10 cellular contexts compared by ENCODE assay signal in genomic region chr20:37383229-37383989, GRCh38. TPM values are rescaled to one million over a fixed set of nuclear protein-coding genes. Genes with fewer than 3 reads are reported as not detected.
DNase-seq lines count a peak whose midpoint lies in the region; ATAC-seq, FAIRE-seq and TF ChIP-seq lines count a peak whose summit lies in the region.
"Had no signal": no experiment of that assay in that cellular context is flagged by ENCODE, and none has a peak within 500 bp of the region (broad histone marks: within the 10 kb centered on the region; RNA-seq: fewer than 3 reads in every experiment).

No MANE protein-coding gene starts in this region.

- H3K36me3 ChIP-seq in K562 (ENCODE audit: control insufficient read depth, insufficient read depth, low read length), result no peaks in the 10 kb centered on the region

- no peak for ATAC-seq in K562
- no peak for ATAC-seq in natural killer cell
- no peak for ATAC-seq in GM18511 (IDR thresholded peaks at IDR 0.05; ENCODE audit: unreplicated experiment)
- ATAC-seq in GM21528 (IDR thresholded peaks at IDR 0.05; ENCODE audit: low FRiP score, unreplicated experiment), result no peak

- peak overlapping the region; percentile 78 for H3K27ac ChIP-seq in K562 (ENCODE audit: extremely low read depth, low read depth, low read length)

- TF ChIP-seq EP300 in K562 (IDR thresholded peaks at IDR 0.05; ENCODE audit: low read length), result no peak

- TF ChIP-seq CTCF in CD14-positive monocyte (IDR thresholded peaks at IDR 0.05) (no peak), K562 (IDR thresholded peaks at IDR 0.05 in 2 of 3, conservative IDR thresholded peaks at IDR 0.05 in 1 of 3; ENCODE audit: insufficient read depth in 2 of 3, low read depth in 1 of 3, low read length in 3 of 3) (no peak), natural killer cell (IDR thresholded peaks at IDR 0.05) (no peak)

- no peaks in the 10 kb centered on the region for H4K20me1 ChIP-seq in K562 (replicated peaks; ENCODE audit: control insufficient read depth, insufficient read depth, low read length)

- H3K9me3 ChIP-seq in K562 (replicated peaks; ENCODE audit: control insufficient read depth, insufficient read depth, low read depth, low read length), result no peaks in the 10 kb centered on the region
- H3K9me3 ChIP-seq: Peyer's patch had no signal

- H3K4me1 Mint-ChIP-seq in CD14-positive monocyte, result peaks cover 51% of the 10 kb centered on the region
- peaks cover 6 to 11% of the 10 kb centered on the region in 2 donors for H3K4me1 Mint-ChIP-seq in natural killer cell

- TF ChIP-seq RAD21 in K562 (CRISPR knock-in tag; conservative IDR thresholded peaks at IDR 0.05 in 1 of 2, IDR thresholded peaks at IDR 0.05 in 1 of 2), result no peak

- peaks cover 3% of the 10 kb centered on the region; the same call in 1 of the 3 replicates for H3K79me2 ChIP-seq in K562 (ENCODE audit: control insufficient read depth, insufficient read depth, low read length)

- no peaks in the 10 kb centered on the region for H3K27me3 ChIP-seq in K562 (ENCODE audit: control insufficient read depth in 2 of 2, insufficient read depth in 2 of 2, low read length in 2 of 2)
- H3K27me3 ChIP-seq: Peyer's patch had no signal

- peak overlapping the region; percentile 56 to 59 for H3K4me3 Mint-ChIP-seq in CD14-positive monocyte
- H3K4me3 Mint-ChIP-seq in natural killer cell, result peak overlapping the region; percentile 63

- DNase-seq in CD14-positive monocyte (ENCODE audit: low spot score) (no peak), HPDE6-E6E7 (ENCODE audit: extremely low spot score) (peak; percentile 67), K562 (ENCODE audit: extremely low read depth in 1 of 4, low spot score in 3 of 4) (peak in 1 of 4 experiments; percentile 55), natural killer cell (no peak), NCI-H187 (lab: John Stamatoyannopoulos, UW) (no peak), iPS-NIHi7 (ENCODE audit: extremely low spot score) (no peak)

- TF ChIP-seq POLR2A in K562 (conservative IDR thresholded peaks at IDR 0.05), result no peak

- peaks cover 32 to 72% of the 10 kb centered on the region in 2 experiments for H3K4me1 ChIP-seq in K562 (replicated peaks in 1 of 2; ENCODE audit: control insufficient read depth in 2 of 2, insufficient read depth in 2 of 2, low read length in 2 of 2)

- WGBS in K562 (ENCODE audit: insufficient coverage, low coverage, missing lambda C conversion rate), result 65% methylated on average over 19 of the region's 25 CpGs

- peak; percentile 40 for FAIRE-seq in K562 (lab: Jason Lieb, UNC)
- FAIRE-seq: colon had no signal

- peak overlapping the region; percentile 49 to 92; a peak in 3 of 4 replicates for H3K9ac ChIP-seq in K562 (ENCODE audit: insufficient read depth in 1 of 2, low read depth in 2 of 2, low read length in 2 of 2)

- TSS peak; percentile 88 for BruUV-seq in K562 (replicated peaks; lab: Mats Ljungman, UMichigan)

- POLR2A ChIA-PET in K562 (lab: Yijun Ruan, JAX), result interaction anchor here (0.6 to 1.4 kb wide), 2 partner anchors 10 to 288 kb away, joined by 3 to 4 read pairs; no protein-coding TSS in a partner anchor

- no peaks in the 10 kb centered on the region for H3K9me1 ChIP-seq in K562 (ENCODE audit: control insufficient read depth, insufficient read depth, low read length)

- in situ Hi-C loops in K562 (cut with MboI), result loop anchor here (5.0 kb wide), 1 partner anchor 96 kb away; the partner anchor contains the start of gene MANBAL

- peak overlapping the region in 5 of 7 donors; percentile 66 to 86 (median 75) for H3K27ac Mint-ChIP-seq in CD14-positive monocyte
- peak overlapping the region in 1 of 2 donors; percentile 54 for H3K27ac Mint-ChIP-seq in natural killer cell

- H3K4me2 ChIP-seq in K562 (ENCODE audit: insufficient read depth, low read length), result peak overlapping the region; percentile 75

- H3K9me3 Mint-ChIP-seq in CD14-positive monocyte (no peaks in the 10 kb centered on the region), natural killer cell (no peaks in the 10 kb centered on the region)

- peaks cover 6 to 18% (median 14%) of the 10 kb centered on the region in 3 donors for H3K27me3 Mint-ChIP-seq in CD14-positive monocyte (ENCODE audit: low read depth in 3 of 3)
- H3K27me3 Mint-ChIP-seq in natural killer cell (ENCODE audit: low read depth in 2 of 2), result no peaks in the 10 kb centered on the region

- H3K36me3 Mint-ChIP-seq in CD14-positive monocyte (peaks cover 44 to 50% of the 10 kb centered on the region in 2 donors), natural killer cell (no peaks in the 10 kb centered on the region)

- CTCF ChIA-PET in K562 (lab: Yijun Ruan, JAX; ENCODE audit: low intra/inter-chr PET ratio), result interaction anchor here (0.7 to 3.0 kb wide), 3 partner anchors 101 to 115 kb away, joined by 3 to 19 read pairs (median 4); no protein-coding TSS in a partner anchor

- peak overlapping the region; percentile 47; the same call in 1 of the 2 replicates for H3K4me3 ChIP-seq in K562

- intact Hi-C loops in CD14-positive monocyte (cut with micrococcal nuclease) (loop anchor here (5.0 to 10.0 kb wide), 4 partner anchors 36 to 181 kb away; partner anchors contain the start of gene SRC (in 1 of the 2)), K562 (cut with micrococcal nuclease) (loop anchor here (5.0 kb wide), 1 partner anchor 96 kb away; the partner anchor contains the start of gene MANBAL), natural killer cell (cut with micrococcal nuclease) (no loop called here)

- peak overlapping the region; percentile 90; the same call in 1 of the 2 replicates for H2AFZ ChIP-seq in K562 (ENCODE audit: low read depth, low read length)

TF ChIP-seq in K562, 482 proteins besides CTCF, POLR2A, EP300 and RAD21 (continues in another document):
- TF ChIP-seq SIRT6 (IDR thresholded peaks at IDR 0.05; ENCODE audit: low read depth, low read length) (no peak), ZKSCAN1 (IDR thresholded peaks at IDR 0.05; ENCODE audit: low read depth, low read length) (peak; percentile 8), TFAM (CRISPR knock-in tag; conservative IDR thresholded peaks at IDR 0.05) (no peak), NFIX (CRISPR knock-in tag; IDR thresholded peaks at IDR 0.05; ENCODE audit: low read depth) (no peak), PURB (CRISPR knock-in tag; IDR thresholded peaks at IDR 0.05; ENCODE audit: low read depth) (no peak), E4F1 (CRISPR knock-in tag; IDR thresholded peaks at IDR 0.05; ENCODE audit: borderline replicate concordance) (no peak), SMARCE1 (IDR thresholded peaks at IDR 0.05) (0 out of 2 replicates have a peak, but pooled peaks have one; percentile 22), NR3C1 (CRISPR knock-in tag; IDR thresholded peaks at IDR 0.05) (no peak), XRCC3 (IDR thresholded peaks at IDR 0.05) (no peak)

RNA-seq across cellular contexts. Expression of gene SRC, which starts 37.5 kb away (rescaled TPM):
- polyA plus RNA-seq in CD14-positive monocyte, result 1 to 10 TPM; 4.9 to 6.8 TPM
- 23.1 and 61.0 TPM in 2 replicates for total RNA-seq in K562 (2011; cell fraction: chromatin; rRNA removed; ENCODE audit: low replicate concordance)
- total RNA-seq in K562 (2011; cell fraction: nucleolus; rRNA removed), result 26.7 and 29.4 TPM in 2 replicates
- 20.5 and 28.9 TPM in 2 replicates for total RNA-seq in K562 (2011; cell fraction: nucleoplasm; rRNA removed)
- total RNA-seq in K562 (2014; rRNA removed), result 2.0 and 4.7 TPM in 2 replicates
- 1.4 and 1.9 TPM in 2 replicates for total RNA-seq in K562 (2014; rRNA removed; fragmentation: Illumina TruSeq; extraction: Trizol)
- total RNA-seq in K562 (2015; rRNA removed; fragmentation: Illumina TruSeq; extraction: Trizol), result 2.9 and 3.1 TPM in 2 replicates
- total RNA-seq in K562 (2021), result 7.0 and 7.7 TPM in 2 replicates
- polyA plus RNA-seq in K562 (2011; rRNA removed), result 8.0 and 8.5 TPM in 2 replicates
- polyA plus RNA-seq in K562 (2011; cell fraction: cytosol; rRNA removed), result 6.8 and 11.9 TPM in 2 replicates
- 45.7 and 78.2 TPM in 2 replicates for polyA plus RNA-seq in K562 (2011; cell fraction: nucleus; rRNA removed)
- polyA plus RNA-seq in K562 (2012), result 4.7 and 5.8 TPM in 2 replicates
- 5.4 and 8.3 TPM in 2 replicates for polyA plus RNA-seq in K562 (2014; fragmentation: Illumina TruSeq; extraction: Trizol)
- under 1 TPM; 0.06 to 0.14 TPM for polyA plus RNA-seq in K562 (2014; fragmentation: Nextera tagmentation; extraction: Ambion mirVana)
- 4.8 and 5.2 TPM in 2 replicates for polyA plus RNA-seq in K562 (2014; rRNA removed)
- 5.2 and 16.3 TPM in 2 replicates for polyA minus RNA-seq in K562 (2011; rRNA and poly(A)+ RNA removed)
- 4.0 and 10.0 TPM in 2 replicates for polyA minus RNA-seq in K562 (2011; cell fraction: cytosol; rRNA and poly(A)+ RNA removed)
- 12.3 and 15.8 TPM in 2 replicates for polyA minus RNA-seq in K562 (2011; cell fraction: nucleus; rRNA and poly(A)+ RNA removed)
- total RNA-seq in natural killer cell, result 10 to 100 TPM in 2 of 3 donors, 1 to 10 TPM in 1; 2.3 to 15.6 (median 10.5) TPM
